ENCODE assay signal across 8 cellular contexts in genomic region chr1:202888507-202889360, GRCh38. TPM values are rescaled to one million over a fixed set of nuclear protein-coding genes. Genes with fewer than 3 reads are reported as not detected.
DNase-seq lines count a peak whose midpoint lies in the region; ATAC-seq and TF ChIP-seq lines count a peak whose summit lies in the region.

RABIF (minus strand) TSS chr1:202889149; CDS start chr1:202889098, 51 bp downstream.

- TF ChIP-seq POLR2A in GM18951 (IDR thresholded peaks at IDR 0.05; ENCODE audit: extremely low read depth, insufficient read depth, insufficient read length) = peak; percentile 98

- H3K36me3 Mint-ChIP-seq in activated B cell treated with CpG ODN at 0.5 μM for 24 hours (ENCODE audit: low read depth) = peaks cover 36% of the 10 kb centered on the region

- TF ChIP-seq CTCF in activated B cell treated with CpG ODN at 0.5 μM for 24 hours (IDR thresholded peaks at IDR 0.05) = no peak

- intact Hi-C loops in activated B cell treated with CpG ODN at 0.5 μM for 24 hours (cut with micrococcal nuclease) = loop anchor here (1.0 to 2.0 kb wide), 6 partner anchors 38 to 540 kb away; partner anchors contain the start of genes ADIPOR1, CYB5R1, PCAT6 and PPP1R12B

- peak; percentile 99 for DNase-seq in AG08396 (ENCODE audit: low spot score)
- DNase-seq in NCI-H345 (lab: John Stamatoyannopoulos, UW) = peak; percentile 98
- peak; percentile 94 for DNase-seq in activated B cell treated with CpG ODN at 0.5 μM for 24 hours
- DNase-seq in central memory CD4-positive, alpha-beta T cell = peak; percentile 96
- DNase-seq in iris pigment epithelial cell (ENCODE audit: low read depth) = peak; percentile 95
- peak; percentile 96 for DNase-seq in stimulated activated CD4-positive, alpha-beta T cell treated with anti-CD3 and anti-CD28 coated beads, Interleukin-12 subunit alpha, Interleukin-12 subunit beta, amount 100 ng/mL, for 4 hours

- in situ Hi-C loops in GM18951 (cut with MboI; ENCODE audit: low sequenced_read_pairs, unreplicated experiment) = no loop called here

- CTCF ChIA-PET in activated B cell treated with CpG ODN at 0.5 μM for 24 hours (lab: Charles Lee) = interaction anchor here (0.6 to 1.2 kb wide), 2 partner anchors 80 to 110 kb away, joined by 3 to 4 read pairs; no protein-coding TSS in a partner anchor

- H3K27me3 Mint-ChIP-seq in activated B cell treated with CpG ODN at 0.5 μM for 24 hours = no peaks in the 10 kb centered on the region

- no peaks in the 10 kb centered on the region for H3K9me3 Mint-ChIP-seq in activated B cell treated with CpG ODN at 0.5 μM for 24 hours

- POLR2A ChIA-PET in activated B cell treated with CpG ODN at 0.5 μM for 24 hours (lab: Charles Lee) = interaction anchor here (1.0 to 1.6 kb wide), 8 partner anchors 9 to 118 kb away, joined by 3 to 14 read pairs (median 7); partner anchors contain the start of genes CYB5R1, KDM5B, PCAT6 and TMEM183A

- peak within 1 kb of the TSS; percentile 98 for H3K27ac Mint-ChIP-seq in activated B cell treated with CpG ODN at 0.5 μM for 24 hours

- H3K4me1 Mint-ChIP-seq in activated B cell treated with CpG ODN at 0.5 μM for 24 hours = peaks cover 16% of the 10 kb centered on the region

- peak within 1 kb of the TSS; percentile 96 for H3K4me3 Mint-ChIP-seq in activated B cell treated with CpG ODN at 0.5 μM for 24 hours

- ATAC-seq in HG03196 (IDR thresholded peaks at IDR 0.05; ENCODE audit: unreplicated experiment) (peak; percentile 91), activated B cell treated with CpG ODN at 0.5 μM for 24 hours (ENCODE audit: low read depth) (peak; percentile 92)

RNA-seq across cellular contexts. Expression of gene RABIF, which starts in this region (rescaled TPM):
- total RNA-seq in activated B cell treated with CpG ODN at 0.5 μM for 24 hours = 10.7 and 13.2 TPM in 2 replicates

Comparison
In these comparisons a context has a peak if more than half of its experiments do, and no peak if none do; other contexts are left out.
1. Peak in every context shown above with its lines: DNase-seq and ATAC-seq.